In genomic region chr15:85062560-85062959, GRCh38 we compare ENCODE assay signal across 14 cellular contexts.
A peak's percentile ranks its signal among the peaks of the same experiment; 100 is the strongest.
DNase-seq lines count a peak whose midpoint lies in the region; ATAC-seq and TF ChIP-seq lines count a peak whose summit lies in the region.
"Had no signal": no experiment of that assay in that cellular context is flagged by ENCODE, and none has a peak within 500 bp of the region (broad histone marks: within the 10 kb centered on the region; RNA-seq: fewer than 3 reads in every experiment).

No MANE protein-coding gene starts in this region.

- H3K4me3 ChIP-seq in right atrium auricular region (no peak overlapping the region), IMR-90 (ENCODE audit: insufficient read depth, low read depth, low read length) (no peak overlapping the region)
- H3K4me3 ChIP-seq: SJSA1 had no signal

- peaks cover 6% of the 10 kb centered on the region; the same call in 1 of the 2 replicates for H3K9me1 ChIP-seq in IMR-90 (ENCODE audit: insufficient read depth, low read length)

- H3K79me1 ChIP-seq in IMR-90 (ENCODE audit: low read depth in 1 of 2, low read length in 2 of 2), result peaks cover 12 to 45% of the 10 kb centered on the region in 2 experiments

- peaks cover 9% of the 10 kb centered on the region; the same call in 1 of the 2 replicates for H4K20me1 ChIP-seq in IMR-90 (ENCODE audit: insufficient read depth, low read length)

- CTCF ChIA-PET in IMR-90 (lab: Yijun Ruan, JAX), result interaction anchor here (0.6 kb wide), 1 partner anchor 83 kb away, joined by 6 read pairs; no protein-coding TSS in a partner anchor

- H3K9ac ChIP-seq in IMR-90 (ENCODE audit: low read depth, low read length), result no peak overlapping the region

- no peak overlapping the region for H2BK15ac ChIP-seq in IMR-90 (ENCODE audit: low read depth, low read length)

- H2AFZ ChIP-seq in IMR-90 (replicated peaks; ENCODE audit: low read length, poor library complexity), result no peak overlapping the region

- in situ Hi-C loops in IMR-90 (cut with MboI; ENCODE audit: low sequenced_read_pairs), result no loop called here

- H2AK9ac ChIP-seq in IMR-90 (replicated peaks; ENCODE audit: low read depth, low read length, poor library complexity), result no peak overlapping the region

- DNase-seq in Right ventricle myocardium superior, result no peak
- DNase-seq in right atrium auricular region (ENCODE audit: low spot score), result no peak
- DNase-seq in IMR-90, result no peak
- DNase-seq in caudate nucleus (lab: John Stamatoyannopoulos, UW), result no peak
- no peak for DNase-seq in substantia nigra (lab: John Stamatoyannopoulos, UW)
- DNase-seq in amygdala (lab: John Stamatoyannopoulos, UW), result no peak
- DNase-seq: Calu3, DMS79 treated with DMSO at 0.1 percent for 48 hours, GF-D8, NCI-H2029 treated with DMSO at 0.1 percent for 48 hours, NCI-H526 treated with DMSO at 0.1 percent for 48 hours, T-helper 1 cell had no signal

- ATAC-seq in Right ventricle myocardium superior (ENCODE audit: poor library complexity) (peak; percentile 56), IMR-90 (ENCODE audit: low read depth) (no peak), HG02973 (IDR thresholded peaks at IDR 0.05; ENCODE audit: unreplicated experiment) (no peak)

- H3K56ac ChIP-seq in IMR-90 (ENCODE audit: extremely low read depth, insufficient read depth, low read length), result no peak overlapping the region

- H4K91ac ChIP-seq in IMR-90 (ENCODE audit: insufficient read depth, low read depth, low read length), result no peak overlapping the region

- BruUV-seq in IMR-90 (replicated peaks; lab: Mats Ljungman, UMichigan), result no TSS peak

- peaks cover 0 to 18% of the 10 kb centered on the region in 2 donors for H3K4me1 ChIP-seq in right atrium auricular region
- H3K4me1 ChIP-seq in IMR-90 (ENCODE audit: control insufficient read depth, insufficient read depth, low read length), result peaks cover 9% of the 10 kb centered on the region

- H2BK120ac ChIP-seq in IMR-90 (ENCODE audit: low read depth, low read length), result no peak overlapping the region

- TF ChIP-seq RAD21 in IMR-90 (IDR thresholded peaks at IDR 0.05; ENCODE audit: low read length), result no peak

- H3K27me3 ChIP-seq in right atrium auricular region, result no peaks in the 10 kb centered on the region
- no peaks in the 10 kb centered on the region for H3K27me3 ChIP-seq in IMR-90 (ENCODE audit: control insufficient read depth, insufficient read depth, low read length)
- H3K27me3 ChIP-seq: SJSA1 had no signal

- peak overlapping the region; percentile 17; the same call in 1 of the 2 replicates for H3K4me2 ChIP-seq in IMR-90 (ENCODE audit: low read depth, low read length)

- intact Hi-C loops in Right ventricle myocardium superior (cut with DNase I) (no loop called here), IMR-90 (cut with micrococcal nuclease) (no loop called here)

- peak overlapping the region; percentile 76; the same call in 1 of the 2 replicates for H4K5ac ChIP-seq in IMR-90 (ENCODE audit: low read depth, low read length)

- peaks cover under 1% of the 10 kb centered on the region for H3K36me3 ChIP-seq in right atrium auricular region
- no peaks in the 10 kb centered on the region for H3K36me3 ChIP-seq in IMR-90 (ENCODE audit: control insufficient read depth, insufficient read depth, low read length)

- H2BK5ac ChIP-seq in IMR-90 (ENCODE audit: low read depth, low read length, poor library complexity, severe bottlenecking), result no peak overlapping the region

- H3K14ac ChIP-seq in IMR-90 (replicated peaks; ENCODE audit: low read depth, low read length), result no peak overlapping the region; the same call in 1 of the 2 replicates

- no peak overlapping the region for H3K18ac ChIP-seq in IMR-90 (ENCODE audit: low read depth, low read length)

- TF ChIP-seq CTCF in right atrium auricular region (IDR thresholded peaks at IDR 0.05), result no peak
- no peak for TF ChIP-seq CTCF in IMR-90 (conservative IDR thresholded peaks at IDR 0.05; ENCODE audit: low read depth, low read length)

- peaks cover 0 to 10% of the 10 kb centered on the region in 2 donors for H3K9me3 ChIP-seq in right atrium auricular region
- H3K9me3 ChIP-seq in IMR-90 (ENCODE audit: control insufficient read depth, insufficient read depth, low read length), result peaks cover 2% of the 10 kb centered on the region; the same call in 1 of the 2 replicates
- H3K9me3 ChIP-seq: SJSA1 had no signal

- no peak for TF ChIP-seq POLR2A in IMR-90 (IDR thresholded peaks at IDR 0.05; ENCODE audit: low read depth, low read length)

- no peak overlapping the region for H3K4ac ChIP-seq in IMR-90 (ENCODE audit: low read depth, low read length)

- POLR2A ChIA-PET in IMR-90 (lab: Charles Lee; ENCODE audit: unreplicated experiment), result no interaction called here

- no peak overlapping the region; the same call in 1 of the 2 replicates for H2AK5ac ChIP-seq in IMR-90 (ENCODE audit: low read depth, low read length)

- H4K8ac ChIP-seq in IMR-90 (ENCODE audit: low read depth in 2 of 2, low read length in 2 of 2), result no peak overlapping the region

- no CpG with 5 or more reads among the region's 2 CpGs for WGBS in IMR-90 (ENCODE audit: extremely low coverage in 2 of 2, insufficient read length in 1 of 2), 2 experiments

- dilution Hi-C loops in IMR-90 (cut with HindIII; ENCODE audit: low sequenced_read_pairs, unreplicated experiment), result no loop called here

- H3K27ac ChIP-seq in right atrium auricular region (no peak overlapping the region), IMR-90 (ENCODE audit: insufficient read depth, low read length) (no peak overlapping the region), caudate nucleus (ENCODE audit: low read depth, low read length) (peak overlapping the region; percentile 28), substantia nigra (ENCODE audit: low read depth, low read length, poor library complexity, severe bottlenecking) (peak overlapping the region; percentile 8)
- H3K27ac ChIP-seq: SJSA1 had no signal

- H2BK20ac ChIP-seq in IMR-90 (ENCODE audit: low read depth, low read length), result no peak overlapping the region

- H3K23ac ChIP-seq in IMR-90 (ENCODE audit: low read depth, low read length), result no peak overlapping the region

TF ChIP-seq in IMR-90, 13 proteins besides CTCF, POLR2A, EP300 and RAD21:
- TF ChIP-seq RCOR1 (IDR thresholded peaks at IDR 0.05; ENCODE audit: insufficient replicate concordance, low read length), result no peak
- TF ChIP-seq CEBPB (IDR thresholded peaks at IDR 0.05; ENCODE audit: low read depth, low read length), result no peak
- no peak for TF ChIP-seq FOS (IDR thresholded peaks at IDR 0.05; ENCODE audit: low read depth, low read length)
- TF ChIP-seq MXI1 (IDR thresholded peaks at IDR 0.05; ENCODE audit: borderline replicate concordance, low read depth, low read length), result no peak
- no peak for TF ChIP-seq USF2 (IDR thresholded peaks at IDR 0.05; ENCODE audit: low read depth, low read length)
- TF ChIP-seq BHLHE40 (IDR thresholded peaks at IDR 0.05; ENCODE audit: low read depth, low read length), result no peak
- no peak for TF ChIP-seq RFX5 (IDR thresholded peaks at IDR 0.05; ENCODE audit: low read depth, low read length)
- TF ChIP-seq ELK1 (IDR thresholded peaks at IDR 0.05; ENCODE audit: borderline replicate concordance, low read depth, low read length), result no peak
- no peak for TF ChIP-seq MAFK (IDR thresholded peaks at IDR 0.05; ENCODE audit: low read depth, low read length)
- no peak for TF ChIP-seq MAZ (IDR thresholded peaks at IDR 0.05; ENCODE audit: borderline replicate concordance, low read depth, low read length)
- TF ChIP-seq SMC3 (IDR thresholded peaks at IDR 0.05; ENCODE audit: low read depth, low read length), result no peak
- no peak for TF ChIP-seq CHD1 (IDR thresholded peaks at IDR 0.05; ENCODE audit: low read depth, low read length)
- no peak for TF ChIP-seq NFE2L2 (IDR thresholded peaks at IDR 0.05; ENCODE audit: low read depth, low read length)

Comparison
In these comparisons a context has a peak if more than half of its experiments do, and no peak if none do; other contexts are left out.
1. H3K27ac ChIP-seq: peak in caudate nucleus (single experiment) and substantia nigra (single experiment); none in right atrium auricular region (0 of 2) and IMR-90 (single experiment).